8 cellular contexts compared by ENCODE assay signal in genomic region chr15:83107841-83108181, GRCh38. TPM values are rescaled to one million over a fixed set of nuclear protein-coding genes. Genes with fewer than 3 reads are reported as not detected.
DNase-seq lines count a peak whose midpoint lies in the region; ATAC-seq and TF ChIP-seq lines count a peak whose summit lies in the region.

No MANE protein-coding gene starts in this region.

- H3K27ac ChIP-seq in right cardiac atrium (ENCODE audit: low read length) (no peak overlapping the region), spleen (peak overlapping the region; percentile 35 to 93 (median 82))

- peaks cover 4% of the 10 kb centered on the region for H3K4me1 ChIP-seq in right cardiac atrium (ENCODE audit: control insufficient read depth, insufficient read depth, low read length)
- peaks cover 5 to 56% (median 28%) of the 10 kb centered on the region in 6 donors for H3K4me1 ChIP-seq in spleen

- H3K4me3 ChIP-seq in H7 (ENCODE audit: insufficient read depth, low read depth, low read length) (peak overlapping the region; percentile 60), right cardiac atrium (ENCODE audit: low read length) (peak overlapping the region; percentile 59), spleen (peak overlapping the region; percentile 33 to 80 (median 59))

- peak overlapping the region; percentile 66 for H3K4me3 Mint-ChIP-seq in WTC11

- CTCF ChIA-PET in WTC11 (lab: Charles Lee): interaction anchor here (1.2 kb wide), 1 partner anchor 329 kb away, joined by 3 read pairs; no protein-coding TSS in a partner anchor

- H3K27ac Mint-ChIP-seq in WTC11: no peak overlapping the region

- H3K27me3 Mint-ChIP-seq in WTC11 (ENCODE audit: low read depth): peaks cover 52% of the 10 kb centered on the region

- H3K36me3 ChIP-seq in H7 (replicated peaks; ENCODE audit: control insufficient read depth, insufficient read depth, low read length) (no peaks in the 10 kb centered on the region), spleen (peaks cover 0 to 1% (median 0%) of the 10 kb centered on the region in 6 donors)

- POLR2A ChIA-PET in WTC11 (lab: Charles Lee): interaction anchor here (1.1 kb wide), 1 partner anchor 81 kb away, joined by 3 read pairs; no protein-coding TSS in a partner anchor

- no peaks in the 10 kb centered on the region for H3K36me3 Mint-ChIP-seq in WTC11

- peaks cover 10% of the 10 kb centered on the region for H3K9me3 Mint-ChIP-seq in WTC11

- 7% methylated on average over 30 of the region's 30 CpGs for WGBS in right cardiac atrium
- 2 to 10% (median 6%) methylated on average over 7 to 30 of the region's 30 CpGs for WGBS in spleen, 5 donors

- H3K27me3 ChIP-seq in H7 (ENCODE audit: control insufficient read depth, insufficient read depth, low read length): peaks cover 23% of the 10 kb centered on the region
- no peaks in the 10 kb centered on the region for H3K27me3 ChIP-seq in right cardiac atrium (ENCODE audit: control insufficient read depth, insufficient read depth)
- H3K27me3 ChIP-seq in spleen (replicated peaks in 1 of 7): peaks cover 0 to 43% (median 10%) of the 10 kb centered on the region in 7 donors

- ATAC-seq in WTC11 (no peak), right cardiac atrium (peak in 1 of 2 donors; percentile 1), left colon (no peak), GM18519 (IDR thresholded peaks at IDR 0.05; ENCODE audit: low FRiP score, unreplicated experiment) (no peak)

- peaks cover 9% of the 10 kb centered on the region for H3K4me1 Mint-ChIP-seq in WTC11

- H3K9me3 ChIP-seq in right cardiac atrium (ENCODE audit: control insufficient read depth, low read length) (no peaks in the 10 kb centered on the region), spleen (no peaks in the 10 kb centered on the region)

- intact Hi-C loops in right cardiac atrium (cut with DNase I) (no loop called here), spleen (cut with DNase I; ENCODE audit: low total_unique reads) (no loop called here), left colon (cut with DNase I, micrococcal nuclease) (no loop called here)

- no peak for DNase-seq in H7
- no peak for DNase-seq in WTC11 (ENCODE audit: low spot score)
- DNase-seq in right cardiac atrium: peak in 1 of 3 donors; percentile 50
- DNase-seq in spleen: peak; percentile 84
- DNase-seq in NCI-H2196 treated with DMSO at 0.1 percent for 48 hours (lab: John Stamatoyannopoulos, UW; ENCODE audit: unreplicated experiment): no peak
- no peak for DNase-seq in left colon
- no peak for DNase-seq in HK-2 (ENCODE audit: unreplicated experiment)

- no peak for TF ChIP-seq POLR2A in spleen (IDR thresholded peaks at IDR 0.05)

- TF ChIP-seq CTCF in WTC11 (IDR thresholded peaks at IDR 0.05) (no peak), spleen (IDR thresholded peaks at IDR 0.05 in 8 of 11, conservative IDR thresholded peaks at IDR 0.05 in 3 of 11) (no peak)

TF ChIP-seq in WTC11, 78 proteins besides CTCF, POLR2A, EP300 and RAD21 (continues in another document):
- peak; percentile 75 for TF ChIP-seq ZNF423 (CRISPR knock-in tag; IDR thresholded peaks at IDR 0.05)
- TF ChIP-seq ETV6 (CRISPR knock-in tag; IDR thresholded peaks at IDR 0.05): no peak
- TF ChIP-seq AFF4 (CRISPR knock-in tag; IDR thresholded peaks at IDR 0.05; ENCODE audit: borderline replicate concordance): no peak
- no peak for TF ChIP-seq ZNF263 (CRISPR knock-in tag; IDR thresholded peaks at IDR 0.05; ENCODE audit: low read depth)
- TF ChIP-seq ZNF317 (CRISPR knock-in tag; IDR thresholded peaks at IDR 0.05; ENCODE audit: borderline replicate concordance, low read depth): no peak
- no peak for TF ChIP-seq E2F4 (CRISPR knock-in tag; IDR thresholded peaks at IDR 0.05; ENCODE audit: borderline replicate concordance, low read depth)
- no peak for TF ChIP-seq AR (CRISPR knock-in tag; IDR thresholded peaks at IDR 0.05)
- no peak for TF ChIP-seq ERG (CRISPR knock-in tag; IDR thresholded peaks at IDR 0.05)
- TF ChIP-seq ZNF396 (CRISPR knock-in tag; IDR thresholded peaks at IDR 0.05; ENCODE audit: borderline replicate concordance): no peak
- no peak for TF ChIP-seq SOX15 (CRISPR knock-in tag; IDR thresholded peaks at IDR 0.05)
- TF ChIP-seq ZNF671 (CRISPR knock-in tag; IDR thresholded peaks at IDR 0.05): no peak

RNA-seq across cellular contexts. Expression of gene TM6SF1, which starts 0.4 kb away (rescaled TPM):
- 0.62 and 0.63 TPM in 2 replicates for total RNA-seq in H7 (2014; rRNA removed; shearing (Covaris generic))
- 0.48 to 0.79 TPM (median 0.60 TPM) in 3 replicates for total RNA-seq in WTC11 (2021)
- 10 to 100 TPM; 14.8 to 20.9 (median 16.7) TPM for total RNA-seq in right cardiac atrium
- 13.8 TPM for polyA plus RNA-seq in right cardiac atrium
- 10 to 100 TPM in 5 of 7 donors, 1 to 10 TPM in 2; 7.0 to 15.0 (median 12.2) TPM for total RNA-seq in spleen
- polyA plus RNA-seq in spleen: 1 to 10 TPM; 4.5 to 5.9 (median 5.5) TPM
- 1 to 10 TPM in 1 of 2 donors, under 1 TPM in 1; 0.67 to 2.0 TPM for total RNA-seq in left colon

RNA-seq across cellular contexts. Expression of gene BTBD1, which starts 40.8 kb away (rescaled TPM):
- total RNA-seq in H7 (2014; rRNA removed; shearing (Covaris generic)): 71.8 and 86.6 TPM in 2 replicates
- total RNA-seq in WTC11 (2021) (34.2 to 39.6 TPM (median 35.6 TPM) in 3 replicates), right cardiac atrium (100 to 1,000 TPM; 113 to 134 (median 128) TPM), spleen (10 to 100 TPM; 39.2 to 70.8 (median 48.6) TPM), left colon (10 to 100 TPM; 62.8 to 70.1 TPM)
- polyA plus RNA-seq in right cardiac atrium (47.6 TPM), spleen (10 to 100 TPM; 14.9 to 22.0 (median 21.5) TPM)
